In the genomic region with DNA sequence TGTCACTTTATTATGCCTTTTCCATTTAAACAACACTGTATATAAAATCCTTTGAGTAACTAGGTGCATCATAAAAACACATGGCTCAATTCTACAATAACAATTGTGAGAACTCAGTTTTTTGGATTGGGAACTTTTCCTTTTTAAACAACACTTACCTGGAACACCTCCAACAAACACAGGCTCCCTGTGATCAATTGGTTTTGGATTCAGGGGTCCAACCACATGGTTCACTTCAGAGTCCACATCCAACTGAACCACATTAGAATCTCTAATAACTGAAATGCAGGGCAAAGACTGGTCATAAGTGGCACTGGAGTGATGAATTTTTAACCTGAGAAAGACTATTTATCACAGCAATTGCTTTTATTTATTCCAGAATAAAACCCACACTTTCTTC, we compare ENCODE assay signal across 17 cellular contexts. TPM values are rescaled to one million over a fixed set of nuclear protein-coding genes. Genes with fewer than 3 reads are reported as not detected.
A peak's percentile ranks its signal among the peaks of the same experiment; 100 is the strongest.
DNase-seq lines count a peak whose midpoint lies in the region; ATAC-seq and TF ChIP-seq lines count a peak whose summit lies in the region.
"Had no signal": no experiment of that assay in that cellular context is flagged by ENCODE, and none has a peak within 500 bp of the region (broad histone marks: within the 10 kb centered on the region; RNA-seq: fewer than 3 reads in every experiment).

No MANE protein-coding gene starts in this region.

- H3K4me3 ChIP-seq in cardiac muscle cell: no peak overlapping the region
- no peak overlapping the region for H3K4me3 ChIP-seq in astrocyte of the spinal cord (ENCODE audit: low read depth, low read length)
- H3K4me3 ChIP-seq: A549, HAP-1 had no signal

- no peak for ATAC-seq in Right ventricle myocardium inferior
- ATAC-seq: A549 had no signal

- in situ Hi-C loops in astrocyte of the spinal cord (cut with HindIII; ENCODE audit: low sequenced_read_pairs): no loop called here

- POLR2A ChIA-PET in activated CD4-positive, alpha-beta memory T cell treated with anti-CD3 and anti-CD28 coated beads, Interleukin-2, amount 10 ng/mL, durations not matched to agents 7 days and 5 days (lab: Charles Lee): no interaction called here

- H3K36me3 ChIP-seq in cardiac muscle cell: peaks cover 92% of the 10 kb centered on the region
- H3K36me3 ChIP-seq: HAP-1 had no signal

- peaks cover 15% of the 10 kb centered on the region for H3K4me1 ChIP-seq in cardiac muscle cell (ENCODE audit: low read depth)
- H3K4me1 ChIP-seq: A549, HAP-1 had no signal

- H3K4me3 Mint-ChIP-seq in activated CD4-positive, alpha-beta memory T cell treated with anti-CD3 and anti-CD28 coated beads, Interleukin-2, amount 10 ng/mL, durations not matched to agents 7 days and 5 days: no peak overlapping the region
- H3K4me3 Mint-ChIP-seq: CD4-positive, alpha-beta T cell had no signal

- peak overlapping the region; percentile 56 for H3K27ac ChIP-seq in cardiac muscle cell
- H3K27ac ChIP-seq: 22Rv1, A549, C4-2B had no signal

- H3K4me1 Mint-ChIP-seq in activated CD4-positive, alpha-beta memory T cell treated with anti-CD3 and anti-CD28 coated beads, Interleukin-2, amount 10 ng/mL, durations not matched to agents 7 days and 5 days: peaks cover 26% of the 10 kb centered on the region

- no peaks in the 10 kb centered on the region for H3K36me3 Mint-ChIP-seq in activated CD4-positive, alpha-beta memory T cell treated with anti-CD3 and anti-CD28 coated beads, Interleukin-2, amount 10 ng/mL, durations not matched to agents 7 days and 5 days (ENCODE audit: low read depth)

- DNase-seq in cardiac muscle cell (ENCODE audit: low read depth in 1 of 2, low spot score in 1 of 2): no peak
- DNase-seq in Right ventricle myocardium inferior (ENCODE audit: missing footprints): no peak
- DNase-seq in astrocyte of the spinal cord (ENCODE audit: low read depth, low spot score): peak; percentile 8
- DNase-seq in medulla oblongata (ENCODE audit: extremely low spot score): peak; percentile 10
- peak; percentile 12 for DNase-seq in smooth muscle cell of the brain vasculature (ENCODE audit: low read depth, low spot score)
- DNase-seq in activated CD4-positive, alpha-beta memory T cell treated with anti-CD3 and anti-CD28 coated beads, Interleukin-2, amount 10 ng/mL, durations not matched to agents 7 days and 5 days: no peak
- DNase-seq in NCI-H2227 (lab: John Stamatoyannopoulos, UW; ENCODE audit: unreplicated experiment): no peak
- DNase-seq in activated CD8-positive, alpha-beta memory T cell treated with anti-CD3 and anti-CD28 coated beads, Interleukin-2, amount 50 U/mL, for 48 hours: no peak
- DNase-seq: AML-193; CD4-positive, alpha-beta T cell; DMS153; DMS79 treated with DMSO at 0.1 percent for 48 hours; GF-D8 had no signal

- CTCF ChIA-PET in activated CD4-positive, alpha-beta memory T cell treated with anti-CD3 and anti-CD28 coated beads, Interleukin-2, amount 10 ng/mL, durations not matched to agents 7 days and 5 days (lab: Charles Lee): no interaction called here

- intact Hi-C loops in Right ventricle myocardium inferior (cut with DNase I): no loop called here

- no peak overlapping the region for H3K27ac Mint-ChIP-seq in activated CD4-positive, alpha-beta memory T cell treated with anti-CD3 and anti-CD28 coated beads, Interleukin-2, amount 10 ng/mL, durations not matched to agents 7 days and 5 days
- H3K27ac Mint-ChIP-seq: CD4-positive, alpha-beta T cell had no signal

- peaks cover 24% of the 10 kb centered on the region for H3K27me3 Mint-ChIP-seq in activated CD4-positive, alpha-beta memory T cell treated with anti-CD3 and anti-CD28 coated beads, Interleukin-2, amount 10 ng/mL, durations not matched to agents 7 days and 5 days

- TF ChIP-seq CTCF in cardiac muscle cell (IDR thresholded peaks at IDR 0.05; ENCODE audit: low read depth, low read length) (no peak), astrocyte of the spinal cord (IDR thresholded peaks at IDR 0.05; ENCODE audit: low read depth, low read length) (no peak)

- no peaks in the 10 kb centered on the region for H3K27me3 ChIP-seq in cardiac muscle cell

- no peaks in the 10 kb centered on the region for H3K9me3 Mint-ChIP-seq in activated CD4-positive, alpha-beta memory T cell treated with anti-CD3 and anti-CD28 coated beads, Interleukin-2, amount 10 ng/mL, durations not matched to agents 7 days and 5 days
- H3K9me3 Mint-ChIP-seq: CD4-positive, alpha-beta T cell had no signal

- no peaks in the 10 kb centered on the region for H3K9me3 ChIP-seq in cardiac muscle cell (ENCODE audit: low read depth)
- H3K9me3 ChIP-seq: A549, HAP-1 had no signal

RNA-seq across cellular contexts. Expression of a gene that starts 26.5 kb away (rescaled TPM):
- total RNA-seq in cardiac muscle cell: 16.5 and 35.8 TPM in 2 replicates
- polyA plus RNA-seq in cardiac muscle cell: 51.5 and 67.1 TPM in 2 replicates
- 75.1 TPM for total RNA-seq in Right ventricle myocardium inferior
- 1 to 10 TPM; 2.7 to 3.4 TPM for total RNA-seq in activated CD4-positive, alpha-beta memory T cell treated with anti-CD3 and anti-CD28 coated beads, Interleukin-2, amount 10 ng/mL, durations not matched to agents 7 days and 5 days

RNA-seq across cellular contexts. Expression of a gene that starts 26.6 kb away (rescaled TPM):
- total RNA-seq in cardiac muscle cell (27.6 and 42.8 TPM in 2 replicates), Right ventricle myocardium inferior (24.0 TPM)
- polyA plus RNA-seq in cardiac muscle cell: 22.5 and 23.9 TPM in 2 replicates
- total RNA-seq in activated CD4-positive, alpha-beta memory T cell treated with anti-CD3 and anti-CD28 coated beads, Interleukin-2, amount 10 ng/mL, durations not matched to agents 7 days and 5 days: 10 to 100 TPM; 23.8 to 28.5 TPM

Comparison
In these comparisons a context has a peak if more than half of its experiments do, and no peak if none do; other contexts are left out.
1. DNase-seq: peak in astrocyte of the spinal cord (single experiment), medulla oblongata (single experiment) and smooth muscle cell of the brain vasculature (single experiment); none in cardiac muscle cell (0 of 2), Right ventricle myocardium inferior (single experiment), activated CD4-positive, alpha-beta memory T cell treated with anti-CD3 and anti-CD28 coated beads, Interleukin-2, amount 10 ng/mL, durations not matched to agents 7 days and 5 days (single experiment), NCI-H2227 (single experiment) and activated CD8-positive, alpha-beta memory T cell treated with anti-CD3 and anti-CD28 coated beads, Interleukin-2, amount 50 U/mL, for 48 hours (single experiment).